22 cellular contexts compared by ENCODE assay signal in genomic region chr12:69108024-69108423, GRCh38.
DNase-seq lines count a peak whose midpoint lies in the region; TF ChIP-seq lines count a peak whose summit lies in the region.
"Had no signal": no experiment of that assay in that cellular context is flagged by ENCODE, and none has a peak within 500 bp of the region (broad histone marks: within the 10 kb centered on the region; RNA-seq: fewer than 3 reads in every experiment).

No MANE protein-coding gene starts in this region.

- in situ Hi-C loops in astrocyte of the cerebellum (cut with HindIII; ENCODE audit: low sequenced_read_pairs), result no loop called here

- intact Hi-C loops in thyroid gland (cut with DNase I), result no loop called here
- intact Hi-C loops in posterior vena cava (cut with DNase I), result no loop called here

- no peak for TF ChIP-seq POLR2A in thyroid gland (IDR thresholded peaks at IDR 0.05)

- H3K27me3 ChIP-seq in thyroid gland, result no peaks in the 10 kb centered on the region
- H3K27me3 ChIP-seq: dorsolateral prefrontal cortex had no signal

- TF ChIP-seq CTCF in astrocyte of the cerebellum (IDR thresholded peaks at IDR 0.05; ENCODE audit: low read depth, low read length, missing control alignments) (peak; percentile 10), thyroid gland (IDR thresholded peaks at IDR 0.05) (peak in 3 of 6 experiments; percentile 20 to 51 (median 24))

- H3K4me1 ChIP-seq in thyroid gland, result peaks cover 44 to 48% of the 10 kb centered on the region in 2 donors
- H3K4me1 ChIP-seq: parathyroid adenoma had no signal

- 6 to 9% methylated on average over 2 of the region's 2 CpGs for WGBS in thyroid gland, 2 donors

- H3K4me3 ChIP-seq in astrocyte of the cerebellum (ENCODE audit: low read depth, low read length), result no peak overlapping the region
- H3K4me3 ChIP-seq in thyroid gland (replicated peaks in 1 of 3), result no peak overlapping the region
- H3K4me3 ChIP-seq: dorsolateral prefrontal cortex, GM12878, K562 had no signal

- no peaks in the 10 kb centered on the region for H3K9me3 ChIP-seq in thyroid gland

- DNase-seq in NCI-H2196 (lab: John Stamatoyannopoulos, UW; ENCODE audit: unreplicated experiment), result peak; percentile 9
- no peak for DNase-seq in NCI-H2196 treated with DMSO at 0.1 percent for 48 hours (lab: John Stamatoyannopoulos, UW; ENCODE audit: unreplicated experiment)
- peak; percentile 19 for DNase-seq in astrocyte of the cerebellum (ENCODE audit: low read depth)
- DNase-seq in iPS-NIHi7 (ENCODE audit: extremely low spot score), result peak; percentile 39
- peak in 1 of 2 donors; percentile 35 for DNase-seq in thyroid gland
- DNase-seq in posterior vena cava (ENCODE audit: low spot score), result no peak
- DNase-seq in NCI-H345 treated with DMSO at 0.1 percent for 48 hours (lab: John Stamatoyannopoulos, UW; ENCODE audit: unreplicated experiment), result no peak
- no peak for DNase-seq in activated CD4-positive, alpha-beta T cell treated with anti-CD3 and anti-CD28 coated beads for 1 hour
- DNase-seq: 8988T; activated B cell treated with CpG ODN at 0.5 μM for 24 hours; activated effector memory CD4-positive, alpha-beta T cell treated with anti-CD3 and anti-CD28 coated beads, Interleukin-2, amount 50 U/mL, for 16 hours; anterior cingulate cortex; CD4-positive, CD25-positive, alpha-beta regulatory T cell; dorsolateral prefrontal cortex; HCEC 1CT; NCI-H1105; NCI-H510A; stimulated activated CD4-positive, alpha-beta T cell treated with anti-CD3 and anti-CD28 coated beads, Interleukin-15, amount 100 ng/mL, for 24 hours; SW 1271 had no signal

- peak overlapping the region in 2 of 3 donors; percentile 19 to 39 for H3K27ac ChIP-seq in thyroid gland
- H3K27ac ChIP-seq: dorsolateral prefrontal cortex, parathyroid adenoma had no signal

- H3K36me3 ChIP-seq in thyroid gland, result no peaks in the 10 kb centered on the region

Comparison
In these comparisons a context has a peak if more than half of its experiments do, and no peak if none do; other contexts are left out.
1. DNase-seq: peak in NCI-H2196 (single experiment), astrocyte of the cerebellum (single experiment) and iPS-NIHi7 (single experiment); none in NCI-H2196 treated with DMSO at 0.1 percent for 48 hours (single experiment), posterior vena cava (single experiment), NCI-H345 treated with DMSO at 0.1 percent for 48 hours (single experiment) and activated CD4-positive, alpha-beta T cell treated with anti-CD3 and anti-CD28 coated beads for 1 hour (single experiment).